1 cellular context compared by ENCODE assay signal in genomic region chr15:100919481-100920405, GRCh38.
TF ChIP-seq lines count a peak whose summit lies in the region.

No MANE protein-coding gene starts in this region.

TF ChIP-seq in H1, 55 proteins besides CTCF, POLR2A, EP300 and RAD21:
- no peak for TF ChIP-seq SIX5 (IDR thresholded peaks at IDR 0.05; ENCODE audit: low read depth, low read length)
- peak; percentile 82 for TF ChIP-seq EZH2 (IDR thresholded peaks at IDR 0.05; ENCODE audit: low read depth, low read length, severe bottlenecking)
- TF ChIP-seq RXRA (IDR thresholded peaks at IDR 0.05; ENCODE audit: insufficient read depth, low read depth, low read length), result no peak
- TF ChIP-seq SAP30 (IDR thresholded peaks at IDR 0.05; ENCODE audit: insufficient read depth, insufficient replicate concordance, low read length), result no peak
- no peak for TF ChIP-seq TEAD4 (IDR thresholded peaks at IDR 0.05; ENCODE audit: low read depth, low read length)
- TF ChIP-seq FOSL1 (IDR thresholded peaks at IDR 0.05; ENCODE audit: insufficient read depth, low read depth, low read length), result no peak
- no peak for TF ChIP-seq BCL11A (IDR thresholded peaks at IDR 0.05; ENCODE audit: low read depth in 2 of 2, low read length in 2 of 2)
- peak; percentile 2; the same call in 1 of the 2 replicates for TF ChIP-seq PHF8 (conservative IDR thresholded peaks at IDR 0.05; ENCODE audit: low read depth, low read length)
- TF ChIP-seq MAX (IDR thresholded peaks at IDR 0.05), result no peak
- no peak for TF ChIP-seq CTBP2 (IDR thresholded peaks at IDR 0.05; ENCODE audit: borderline replicate concordance, insufficient read depth, insufficient read length, low read length)
- TF ChIP-seq SUZ12 (IDR thresholded peaks at IDR 0.05; ENCODE audit: low read length), result peak; percentile 83
- no peak for TF ChIP-seq RNF2 (IDR thresholded peaks at IDR 0.05; ENCODE audit: borderline replicate concordance, low read depth, low read length, missing control alignments, poor library complexity, severe bottlenecking)
- no peak for TF ChIP-seq YY1 (IDR thresholded peaks at IDR 0.05; ENCODE audit: low read depth, low read length)
- TF ChIP-seq ATF2 (IDR thresholded peaks at IDR 0.05; ENCODE audit: low read length), result no peak
- TF ChIP-seq E2F6 (IDR thresholded peaks at IDR 0.05), result 0 out of 2 replicates have a peak, but pooled peaks have one; percentile 26
- TF ChIP-seq TBP (IDR thresholded peaks at IDR 0.05; ENCODE audit: low read depth, low read length), result no peak; the same call in 1 of the 2 replicates
- TF ChIP-seq USF2 (IDR thresholded peaks at IDR 0.05; ENCODE audit: low read length), result no peak
- TF ChIP-seq BACH1 (IDR thresholded peaks at IDR 0.05; ENCODE audit: low read length), result no peak
- no peak for TF ChIP-seq HDAC6 (IDR thresholded peaks at IDR 0.05; ENCODE audit: low read depth, low read length)
- TF ChIP-seq TAF7 (optimal IDR thresholded peaks at IDR 0.05; ENCODE audit: borderline replicate concordance, low read depth, low read length), result no peak
- TF ChIP-seq KDM1A (IDR thresholded peaks at IDR 0.05; ENCODE audit: borderline replicate concordance, low read length), result no peak
- TF ChIP-seq KDM4A (IDR thresholded peaks at IDR 0.05; ENCODE audit: low read depth, low read length, severe bottlenecking), result peak; percentile 74
- TF ChIP-seq CEBPB (IDR thresholded peaks at IDR 0.05; ENCODE audit: low read depth, low read length), result no peak
- TF ChIP-seq JUND (IDR thresholded peaks at IDR 0.05; ENCODE audit: low read length), result no peak
- no peak for TF ChIP-seq SP2 (IDR thresholded peaks at IDR 0.05; ENCODE audit: low read length)
